Comparison of ENCODE assay signal across 18 cellular contexts in genomic region chr3:177465243-177465642, GRCh38.
DNase-seq lines count a peak whose midpoint lies in the region; ATAC-seq and TF ChIP-seq lines count a peak whose summit lies in the region.
"Had no signal": no experiment of that assay in that cellular context is flagged by ENCODE, and none has a peak within 500 bp of the region (broad histone marks: within the 10 kb centered on the region; RNA-seq: fewer than 3 reads in every experiment).

No MANE protein-coding gene starts in this region.

- H4K20me1 ChIP-seq in GM23338 (replicated peaks; ENCODE audit: insufficient read depth) (no peaks in the 10 kb centered on the region), OCI-LY7 (ENCODE audit: insufficient read depth, low read length) (no peaks in the 10 kb centered on the region)

- H3K4me3 Mint-ChIP-seq in GM23338 = no peak overlapping the region
- H3K4me3 Mint-ChIP-seq: effector memory CD8-positive, alpha-beta T cell had no signal

- no TSS peak for BruUV-seq in OCI-LY7 (replicated peaks; lab: Mats Ljungman, UMichigan)

- H3K27ac ChIP-seq in GM23338 (ENCODE audit: low read depth) = no peak overlapping the region
- peak overlapping the region in 3 of 5 donors; percentile 56 to 76 (median 61) for H3K27ac ChIP-seq in stomach
- no peak overlapping the region for H3K27ac ChIP-seq in OCI-LY7 (ENCODE audit: low read depth, low read length, poor library complexity, severe bottlenecking)

- TF ChIP-seq CTCF in GM23338 (conservative IDR thresholded peaks at IDR 0.05; ENCODE audit: low read depth in 2 of 2) (no peak), stomach (IDR thresholded peaks at IDR 0.05) (no peak), OCI-LY7 (conservative IDR thresholded peaks at IDR 0.05; ENCODE audit: low read length) (no peak)

- H3K9me2 ChIP-seq in GM23338 (ENCODE audit: insufficient read depth) = no peaks in the 10 kb centered on the region
- H3K9me2 ChIP-seq in OCI-LY7 (ENCODE audit: insufficient read depth, low read length) = no peaks in the 10 kb centered on the region
- H3K9me2 ChIP-seq: SK-N-SH had no signal

- CTCF ChIA-PET in OCI-LY7 (lab: Charles Lee; ENCODE audit: unreplicated experiment) = no interaction called here

- H3K4me3 ChIP-seq in GM23338 (no peak overlapping the region), stomach (no peak overlapping the region), OCI-LY7 (ENCODE audit: low read depth, low read length, poor library complexity, severe bottlenecking) (no peak overlapping the region)
- H3K4me3 ChIP-seq: smooth muscle cell had no signal

- H3K79me2 ChIP-seq in GM23338 (replicated peaks; ENCODE audit: insufficient read depth) (no peaks in the 10 kb centered on the region), OCI-LY7 (ENCODE audit: insufficient read depth, low read depth, low read length) (no peaks in the 10 kb centered on the region)

- no peaks in the 10 kb centered on the region for H3F3A ChIP-seq in GM23338 (replicated peaks; ENCODE audit: low read depth)

- no peaks in the 10 kb centered on the region for H3K27me3 Mint-ChIP-seq in GM23338 (ENCODE audit: insufficient read depth, low read depth, poor library complexity)
- H3K27me3 Mint-ChIP-seq: effector memory CD8-positive, alpha-beta T cell had no signal

- no peaks in the 10 kb centered on the region for H3K9me3 ChIP-seq in stomach
- H3K9me3 ChIP-seq in OCI-LY7 (ENCODE audit: low read length) = no peaks in the 10 kb centered on the region
- H3K9me3 ChIP-seq: SK-N-SH had no signal

- no peak for TF ChIP-seq EP300 in stomach (IDR thresholded peaks at IDR 0.05)

- H3K9me3 Mint-ChIP-seq in GM23338 = no peaks in the 10 kb centered on the region
- H3K9me3 Mint-ChIP-seq: effector memory CD8-positive, alpha-beta T cell had no signal

- ATAC-seq in GM23338 (no peak), HG03432 (IDR thresholded peaks at IDR 0.05; ENCODE audit: unreplicated experiment) (no peak)
- ATAC-seq: effector memory CD8-positive, alpha-beta T cell; HCT116; left colon had no signal

- H3K36me3 Mint-ChIP-seq in GM23338 (ENCODE audit: low read depth) = no peaks in the 10 kb centered on the region; the same call in 2 of the 3 replicates

- no peak for TF ChIP-seq POLR2A in stomach (IDR thresholded peaks at IDR 0.05)

- no peak overlapping the region for H3K27ac Mint-ChIP-seq in GM23338
- H3K27ac Mint-ChIP-seq: effector memory CD8-positive, alpha-beta T cell had no signal

- DNase-seq in GM23338 (ENCODE audit: low spot score) = no peak
- DNase-seq in fibroblast of gingiva (ENCODE audit: low read depth) = peak; percentile 53
- peak; percentile 39 for DNase-seq in mucosa of gallbladder (ENCODE audit: low spot score)
- DNase-seq in stomach = peak; percentile 59
- no peak for DNase-seq in OCI-LY7 (ENCODE audit: low spot score)
- DNase-seq in stimulated activated naive CD4-positive, alpha-beta T cell (lab: John Stamatoyannopoulos, UW) = no peak
- DNase-seq in HK-2 (ENCODE audit: unreplicated experiment) = no peak
- DNase-seq: activated CD4-positive, CD25-positive, alpha-beta regulatory T cell treated with anti-CD3 and anti-CD28 coated beads, Interleukin-2, amount 50 U/mL, for 72 hours; effector memory CD8-positive, alpha-beta T cell; NCI-H1105; NCI-H69; occipital lobe; SK-N-SH; stimulated activated CD4-positive, alpha-beta T cell treated with anti-CD3 and anti-CD28 coated beads, Interleukin-4, amount 100 ng/mL, for 4 hours had no signal

- intact Hi-C loops in stomach (cut with DNase I; ENCODE audit: low total_unique reads) (no loop called here), OCI-LY7 (cut with micrococcal nuclease; ENCODE audit: unreplicated experiment) (no loop called here)

- 57 to 69% (median 63%) methylated on average over 4 of the region's 4 CpGs for WGBS in stomach, 5 donors

- peaks cover 12% of the 10 kb centered on the region for H3K4me1 Mint-ChIP-seq in GM23338

- H3K4me2 ChIP-seq in GM23338 = no peak overlapping the region
- no peak overlapping the region for H3K4me2 ChIP-seq in OCI-LY7 (ENCODE audit: low read length)

- no peaks in the 10 kb centered on the region for H3K36me3 ChIP-seq in GM23338 (ENCODE audit: insufficient read depth)
- no peaks in the 10 kb centered on the region for H3K36me3 ChIP-seq in stomach
- H3K36me3 ChIP-seq in OCI-LY7 (ENCODE audit: insufficient read depth, low read length) = no peaks in the 10 kb centered on the region

- POLR2A ChIA-PET in OCI-LY7 (lab: Charles Lee) = no interaction called here

- H3K27me3 ChIP-seq in GM23338 (ENCODE audit: insufficient read depth) (no peaks in the 10 kb centered on the region), stomach (no peaks in the 10 kb centered on the region)

- H2AFZ ChIP-seq in GM23338 = peak overlapping the region; percentile 43; the same call in 1 of the 2 replicates
- no peak overlapping the region for H2AFZ ChIP-seq in OCI-LY7 (ENCODE audit: low read length)

- H3K4me1 ChIP-seq in GM23338 (ENCODE audit: insufficient read depth) = peaks cover 14% of the 10 kb centered on the region
- H3K4me1 ChIP-seq in stomach = peaks cover 0 to 43% (median 19%) of the 10 kb centered on the region in 4 donors
- H3K4me1 ChIP-seq in OCI-LY7 (ENCODE audit: insufficient read depth, low read length, poor library complexity, severe bottlenecking) = no peaks in the 10 kb centered on the region

TF ChIP-seq in GM23338, 12 proteins besides CTCF, POLR2A, EP300 and RAD21 (continues in another document):
- TF ChIP-seq NANOG (IDR thresholded peaks at IDR 0.05; ENCODE audit: borderline replicate concordance) (no peak), CREB1 (CRISPR knock-in tag; IDR thresholded peaks at IDR 0.05; ENCODE audit: low read depth) (no peak), ZNF462 (CRISPR knock-in tag; IDR thresholded peaks at IDR 0.05) (no peak), ETS1 (IDR thresholded peaks at IDR 0.05) (no peak), JUNB (IDR thresholded peaks at IDR 0.05; ENCODE audit: unreplicated experiment) (no peak), POLR2AphosphoS5 (IDR thresholded peaks at IDR 0.05; ENCODE audit: low read depth) (no peak)

Comparison
In these comparisons a context has a peak if more than half of its experiments do, and no peak if none do; other contexts are left out.
1. DNase-seq: peak in fibroblast of gingiva (single experiment), mucosa of gallbladder (single experiment) and stomach (single experiment); none in GM23338 (single experiment), OCI-LY7 (single experiment), stimulated activated naive CD4-positive, alpha-beta T cell (0 of 6) and HK-2 (single experiment).
2. H3K27ac ChIP-seq: peak in stomach (3 of 5); none in GM23338 (single experiment) and OCI-LY7 (single experiment).